Comparison of ENCODE assay signal across 8 cellular contexts in genomic region chr7:114047889-114048288, GRCh38.
DNase-seq lines count a peak whose midpoint lies in the region; ATAC-seq and TF ChIP-seq lines count a peak whose summit lies in the region.

No MANE protein-coding gene starts in this region.

- no peak overlapping the region for H3K4me3 ChIP-seq in gastroesophageal sphincter

- DNase-seq in activated naive CD4-positive, alpha-beta T cell treated with anti-CD3 and anti-CD28 coated beads, Interleukin-2, amount 10 ng/mL, durations not matched to agents 7 days and 5 days: no peak
- DNase-seq in activated naive CD4-positive, alpha-beta T cell (lab: John Stamatoyannopoulos, UW): no peak
- DNase-seq in SK-MEL-5 (ENCODE audit: low read depth, low spot score) (peak; percentile 56), fibroblast of gingiva (ENCODE audit: low read depth) (peak; percentile 66), stromal cell of bone marrow (ENCODE audit: low read depth) (peak; percentile 80)

- no peaks in the 10 kb centered on the region for H3K4me1 ChIP-seq in gastroesophageal sphincter

- H3K9me3 ChIP-seq in gastroesophageal sphincter: no peaks in the 10 kb centered on the region

- H3K27me3 ChIP-seq in gastroesophageal sphincter: no peaks in the 10 kb centered on the region

- H3K27me3 Mint-ChIP-seq in activated naive CD4-positive, alpha-beta T cell treated with anti-CD3 and anti-CD28 coated beads, Interleukin-2, amount 10 ng/mL, durations not matched to agents 7 days and 5 days: no peaks in the 10 kb centered on the region

- CTCF ChIA-PET in activated naive CD4-positive, alpha-beta T cell treated with anti-CD3 and anti-CD28 coated beads, Interleukin-2, amount 10 ng/mL, durations not matched to agents 7 days and 5 days (lab: Charles Lee): no interaction called here

- ATAC-seq in gastroesophageal sphincter: no peak
- ATAC-seq in GM18873 (IDR thresholded peaks at IDR 0.05; ENCODE audit: low FRiP score, unreplicated experiment): no peak
- ATAC-seq in GM21737 (IDR thresholded peaks at IDR 0.05; ENCODE audit: unreplicated experiment): no peak

- H3K27ac Mint-ChIP-seq in activated naive CD4-positive, alpha-beta T cell treated with anti-CD3 and anti-CD28 coated beads, Interleukin-2, amount 10 ng/mL, durations not matched to agents 7 days and 5 days: peak overlapping the region; percentile 7

- no peaks in the 10 kb centered on the region for H3K9me3 Mint-ChIP-seq in activated naive CD4-positive, alpha-beta T cell treated with anti-CD3 and anti-CD28 coated beads, Interleukin-2, amount 10 ng/mL, durations not matched to agents 7 days and 5 days

- no peak overlapping the region for H3K27ac ChIP-seq in gastroesophageal sphincter

- TF ChIP-seq POLR2A in gastroesophageal sphincter (IDR thresholded peaks at IDR 0.05): no peak

- 58 to 88% methylated on average over 1 to 2 of the region's 2 CpGs for WGBS in gastroesophageal sphincter (ENCODE audit: low coverage in 1 of 2), 2 donors

- TF ChIP-seq CTCF in gastroesophageal sphincter (IDR thresholded peaks at IDR 0.05): no peak

- H3K36me3 Mint-ChIP-seq in activated naive CD4-positive, alpha-beta T cell treated with anti-CD3 and anti-CD28 coated beads, Interleukin-2, amount 10 ng/mL, durations not matched to agents 7 days and 5 days: no peaks in the 10 kb centered on the region

- no peaks in the 10 kb centered on the region for H3K36me3 ChIP-seq in gastroesophageal sphincter

- peaks cover 12% of the 10 kb centered on the region for H3K4me1 Mint-ChIP-seq in activated naive CD4-positive, alpha-beta T cell treated with anti-CD3 and anti-CD28 coated beads, Interleukin-2, amount 10 ng/mL, durations not matched to agents 7 days and 5 days

- in situ Hi-C loops in SK-MEL-5 (cut with HindIII; ENCODE audit: low pct_unique_long_range_greater_than_20kb, low sequenced_read_pairs): no loop called here

- TF ChIP-seq EP300 in gastroesophageal sphincter (IDR thresholded peaks at IDR 0.05): no peak

- peak overlapping the region; percentile 34 for H3K4me3 Mint-ChIP-seq in activated naive CD4-positive, alpha-beta T cell treated with anti-CD3 and anti-CD28 coated beads, Interleukin-2, amount 10 ng/mL, durations not matched to agents 7 days and 5 days

Comparison
In these comparisons a context has a peak if more than half of its experiments do, and no peak if none do; other contexts are left out.
1. DNase-seq: peak in SK-MEL-5 (single experiment), fibroblast of gingiva (single experiment) and stromal cell of bone marrow (single experiment); none in activated naive CD4-positive, alpha-beta T cell treated with anti-CD3 and anti-CD28 coated beads, Interleukin-2, amount 10 ng/mL, durations not matched to agents 7 days and 5 days (single experiment) and activated naive CD4-positive, alpha-beta T cell (0 of 4).